In the genomic region with DNA sequence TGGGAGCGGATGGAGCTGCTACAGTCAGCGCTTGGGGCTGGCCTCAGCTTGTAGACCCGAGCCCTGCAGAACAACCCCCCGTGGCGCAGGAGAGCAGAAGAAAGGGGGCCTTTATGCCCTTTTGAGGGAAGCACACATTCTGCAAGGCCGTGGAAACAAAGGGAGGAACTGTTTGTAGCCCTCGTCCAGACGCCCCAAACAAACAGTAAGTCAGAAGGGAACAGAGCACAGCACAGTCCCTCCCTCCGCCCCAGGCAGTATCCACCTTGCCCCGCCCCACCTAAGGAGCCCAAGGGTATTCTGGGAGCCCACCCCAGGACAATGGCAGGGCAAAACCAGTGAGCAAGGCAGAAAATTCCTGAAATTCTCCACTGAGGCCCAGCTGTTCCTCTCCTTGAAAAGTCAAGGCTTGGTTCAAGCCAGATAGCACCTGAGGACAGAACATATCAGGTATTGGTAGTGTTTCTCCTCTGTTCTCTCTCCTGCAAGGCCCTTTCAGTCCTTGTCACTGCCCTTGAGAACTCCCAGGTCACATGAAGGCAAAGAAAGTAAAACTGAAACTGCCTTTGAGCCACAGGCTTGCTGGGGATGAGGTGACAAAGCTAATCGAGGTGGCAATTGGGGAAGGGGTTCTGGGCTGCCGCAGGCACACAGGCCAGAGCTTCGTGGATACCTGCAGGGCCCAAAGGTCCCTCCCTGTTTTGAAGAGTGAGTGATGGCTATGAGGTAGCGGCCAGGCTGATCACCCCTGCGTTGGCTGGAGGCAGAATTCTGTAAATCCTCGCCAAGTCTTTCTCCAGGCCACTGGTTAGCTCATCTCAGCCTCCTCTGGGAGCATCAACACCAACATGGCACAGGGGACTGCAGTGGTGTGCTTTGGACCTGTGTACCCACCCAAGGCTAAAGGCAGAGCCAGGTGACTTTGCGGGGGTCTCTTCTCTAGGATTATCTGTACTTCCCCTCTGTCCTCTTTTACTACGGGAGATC, we compare ENCODE assay signal across 8 cellular contexts. TPM values are rescaled to one million over a fixed set of nuclear protein-coding genes. Genes with fewer than 3 reads are reported as not detected.
DNase-seq lines count a peak whose midpoint lies in the region; ATAC-seq, FAIRE-seq and TF ChIP-seq lines count a peak whose summit lies in the region.

No MANE protein-coding gene starts in this region.

- H3K4me2 ChIP-seq in A549 = peak overlapping the region; percentile 84

- peaks cover 27% of the 10 kb centered on the region for H3K4me1 ChIP-seq in A549

- peak; percentile 47 for TF ChIP-seq POLR2A in A549 (IDR thresholded peaks at IDR 0.05; ENCODE audit: low read length)

- no peak for TF ChIP-seq RAD21 in A549 (conservative IDR thresholded peaks at IDR 0.05 in 1 of 2, IDR thresholded peaks at IDR 0.05 in 1 of 2)

- no peaks in the 10 kb centered on the region for H3K9me3 ChIP-seq in A549

- H3K27ac ChIP-seq in A549 (peak overlapping the region; percentile 83 to 90), coronary artery (peak overlapping the region; percentile 82 to 85)

- no peak for TF ChIP-seq EP300 in A549 (IDR thresholded peaks at IDR 0.05)

- peak in 1 of 2 experiments; percentile 38 for DNase-seq in A549 (ENCODE audit: low read depth in 1 of 2, low spot score in 1 of 2)
- DNase-seq in NCI-H2227 (lab: John Stamatoyannopoulos, UW; ENCODE audit: unreplicated experiment) = peak; percentile 91
- DNase-seq in activated CD4-positive, alpha-beta T cell treated with anti-CD3 and anti-CD28 coated beads for 4 hours = peak; percentile 59 to 63
- DNase-seq in coronary artery (ENCODE audit: low spot score) = peak; percentile 84
- peak; percentile 73 for DNase-seq in left lobe of liver (ENCODE audit: low spot score)
- peak; percentile 69 to 70 for DNase-seq in stimulated activated CD4-positive, alpha-beta T cell treated with anti-CD3 and anti-CD28 coated beads, Interleukin-2, amount 100 ng/mL, for 24 hours

- CTCF ChIA-PET in A549 (lab: Yijun Ruan, JAX) = interaction anchor here (0.6 to 2.4 kb wide), 9 partner anchors 8 to 215 kb away, joined by 3 to 8 read pairs (median 3); no protein-coding TSS in a partner anchor

- ATAC-seq in A549 (peak; percentile 78 to 85), GM18519 (IDR thresholded peaks at IDR 0.05; ENCODE audit: low FRiP score, unreplicated experiment) (peak; percentile 74), HG03025 (IDR thresholded peaks at IDR 0.05; ENCODE audit: low FRiP score, unreplicated experiment) (peak; percentile 66), left lobe of liver (peak; percentile 83)

- no peak for FAIRE-seq in A549 (lab: Jason Lieb, UNC)

- TF ChIP-seq CTCF in A549 (IDR thresholded peaks at IDR 0.05) (no peak), coronary artery (IDR thresholded peaks at IDR 0.05) (no peak)

- H3K4me3 ChIP-seq in A549 = peak overlapping the region; percentile 45
- peak overlapping the region; percentile 82 for H3K4me3 ChIP-seq in coronary artery

- POLR2A ChIA-PET in A549 (lab: Yijun Ruan, JAX) = interaction anchor here (0.6 to 2.2 kb wide), 4 partner anchors 14 to 54 kb away, joined by 3 to 13 read pairs (median 8); partner anchors contain the start of gene RPS6KA5

- WGBS in A549 (ENCODE audit: missing lambda C conversion rate) = 20% methylated on average over 18 of the region's 18 CpGs

TF ChIP-seq in A549, 52 proteins besides CTCF, POLR2A, EP300 and RAD21:
- no peak for TF ChIP-seq HEYL (CRISPR knock-in tag; IDR thresholded peaks at IDR 0.05)
- TF ChIP-seq CHD4 (IDR thresholded peaks at IDR 0.05; ENCODE audit: borderline replicate concordance) = no peak
- no peak for TF ChIP-seq TP53 (CRISPR knock-in tag; IDR thresholded peaks at IDR 0.05)
- peak; percentile 8; the same call in 1 of the 2 replicates for TF ChIP-seq PHF8 (IDR thresholded peaks at IDR 0.05; ENCODE audit: borderline replicate concordance, low read depth)
- no peak for TF ChIP-seq FOSL2 (IDR thresholded peaks at IDR 0.05)
- no peak for TF ChIP-seq FOSL2 (CRISPR knock-in tag; IDR thresholded peaks at IDR 0.05)
- TF ChIP-seq MAFK (IDR thresholded peaks at IDR 0.05; ENCODE audit: partially characterized antibody) = no peak
- TF ChIP-seq, protein P1, sequence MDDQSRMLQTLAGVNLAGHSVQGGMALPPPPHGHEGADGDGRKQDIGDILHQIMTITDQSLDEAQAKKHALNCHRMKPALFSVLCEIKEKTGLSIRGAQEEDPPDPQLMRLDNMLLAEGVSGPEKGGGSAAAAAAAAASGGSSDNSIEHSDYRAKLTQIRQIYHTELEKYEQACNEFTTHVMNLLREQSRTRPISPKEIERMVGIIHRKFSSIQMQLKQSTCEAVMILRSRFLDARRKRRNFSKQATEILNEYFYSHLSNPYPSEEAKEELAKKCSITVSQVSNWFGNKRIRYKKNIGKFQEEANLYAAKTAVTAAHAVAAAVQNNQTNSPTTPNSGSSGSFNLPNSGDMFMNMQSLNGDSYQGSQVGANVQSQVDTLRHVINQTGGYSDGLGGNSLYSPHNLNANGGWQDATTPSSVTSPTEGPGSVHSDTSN (IDR thresholded peaks at IDR 0.05) = no peak
- TF ChIP-seq, protein P2, sequence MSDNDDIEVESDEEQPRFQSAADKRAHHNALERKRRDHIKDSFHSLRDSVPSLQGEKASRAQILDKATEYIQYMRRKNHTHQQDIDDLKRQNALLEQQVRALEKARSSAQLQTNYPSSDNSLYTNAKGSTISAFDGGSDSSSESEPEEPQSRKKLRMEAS (IDR thresholded peaks at IDR 0.05) = peak; percentile 97; the same call in 1 of the 2 replicates
- TF ChIP-seq HDAC2 (IDR thresholded peaks at IDR 0.05) = no peak
- TF ChIP-seq JUN (IDR thresholded peaks at IDR 0.05) = 0 out of 5 replicates have a peak, but pooled peaks of 1 of the 2 experiments have one; percentile 28
- TF ChIP-seq, protein P3, sequence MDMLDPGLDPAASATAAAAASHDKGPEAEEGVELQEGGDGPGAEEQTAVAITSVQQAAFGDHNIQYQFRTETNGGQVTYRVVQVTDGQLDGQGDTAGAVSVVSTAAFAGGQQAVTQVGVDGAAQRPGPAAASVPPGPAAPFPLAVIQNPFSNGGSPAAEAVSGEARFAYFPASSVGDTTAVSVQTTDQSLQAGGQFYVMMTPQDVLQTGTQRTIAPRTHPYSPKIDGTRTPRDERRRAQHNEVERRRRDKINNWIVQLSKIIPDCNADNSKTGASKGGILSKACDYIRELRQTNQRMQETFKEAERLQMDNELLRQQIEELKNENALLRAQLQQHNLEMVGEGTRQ (IDR thresholded peaks at IDR 0.05) = peak; percentile 75
- no peak for TF ChIP-seq RFX5 (IDR thresholded peaks at IDR 0.05)
- TF ChIP-seq NPAS2 (CRISPR knock-in tag; IDR thresholded peaks at IDR 0.05; ENCODE audit: borderline replicate concordance) = peak; percentile 53; the same call in 1 of the 2 replicates
TF ChIP-seq in A549: peak in this region for 5.

RNA-seq across cellular contexts. Expression of gene DGLUCY, which starts 0.5 kb away (rescaled TPM):
- polyA plus RNA-seq in A549 (2011; rRNA removed) = 14.4 and 17.9 TPM in 2 replicates
- 13.3 and 15.7 TPM in 2 replicates for polyA plus RNA-seq in A549 (2012; cell fraction: cytosol; rRNA removed)
- polyA plus RNA-seq in A549 (2012; cell fraction: nucleus; rRNA removed) = 36.5 and 41.5 TPM in 2 replicates
- polyA plus RNA-seq in A549 (2017; fragmentation: RNase III; extraction: RNeasy Plus Mini Kit Qiagen cat#74134 plus additional on column Dnase treatment) = 17.5 to 19.4 TPM (median 18.2 TPM) in 3 replicates
- polyA minus RNA-seq in A549 (2011; rRNA and poly(A)+ RNA removed) = 25.3 and 26.0 TPM in 2 replicates
- total RNA-seq in left lobe of liver = 53.1 TPM

RNA-seq across cellular contexts. Expression of gene RPS6KA5, which starts 53.9 kb away (rescaled TPM):
- polyA plus RNA-seq in A549 (2011; rRNA removed) (3.6 and 4.1 TPM in 2 replicates), A549 (2017; fragmentation: RNase III; extraction: RNeasy Plus Mini Kit Qiagen cat#74134 plus additional on column Dnase treatment) (2.2 to 3.2 TPM (median 3.0 TPM) in 3 replicates)
- polyA plus RNA-seq in A549 (2012; cell fraction: cytosol; rRNA removed) = 0.89 and 1.1 TPM in 2 replicates
- polyA plus RNA-seq in A549 (2012; cell fraction: nucleus; rRNA removed) = 0.74 and 1.1 TPM in 2 replicates
- 1.5 and 1.8 TPM in 2 replicates for polyA minus RNA-seq in A549 (2011; rRNA and poly(A)+ RNA removed)
- total RNA-seq in left lobe of liver = 1.4 TPM
